18 cellular contexts compared by ENCODE assay signal in the genomic region with DNA sequence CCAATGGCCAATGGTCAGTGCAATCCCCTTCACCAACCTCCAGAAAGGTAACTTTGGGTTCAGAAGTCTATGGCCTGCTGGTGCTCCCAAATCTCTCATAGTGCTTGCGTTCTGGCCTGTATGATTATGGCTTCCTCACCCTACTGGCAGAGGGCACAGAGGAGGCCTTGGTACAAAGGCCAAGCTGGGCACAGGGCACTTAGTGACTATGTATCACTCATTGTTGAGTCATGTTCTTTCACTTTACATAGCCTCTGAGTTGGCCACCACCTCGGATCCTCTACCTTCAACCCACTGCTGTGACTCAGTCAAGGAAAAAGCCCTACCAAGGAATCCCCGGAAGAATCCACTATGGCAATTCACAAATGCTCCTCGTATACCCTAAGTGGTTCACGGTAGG.
DNase-seq lines count a peak whose midpoint lies in the region; ATAC-seq and TF ChIP-seq lines count a peak whose summit lies in the region.
"Had no signal": no experiment of that assay in that cellular context is flagged by ENCODE, and none has a peak within 500 bp of the region (broad histone marks: within the 10 kb centered on the region; RNA-seq: fewer than 3 reads in every experiment).

No MANE protein-coding gene starts in this region.

- H3K27me3 Mint-ChIP-seq in effector memory CD8-positive, alpha-beta T cell, result peaks cover 17 to 43% of the 10 kb centered on the region in 2 donors

- no peaks in the 10 kb centered on the region for H3K79me2 ChIP-seq in HCT116 (ENCODE audit: insufficient read depth, low read length)

- H2BK5ac ChIP-seq in neuronal stem cell (ENCODE audit: low read length), result no peak overlapping the region

- no peak overlapping the region for H2BK15ac ChIP-seq in neuronal stem cell (ENCODE audit: low read length)

- H3K14ac ChIP-seq in neuronal stem cell (ENCODE audit: low read length), result no peak overlapping the region

- H3K18ac ChIP-seq in neuronal stem cell (ENCODE audit: low read length), result no peak overlapping the region

- CTCF ChIA-PET in HCT116 (lab: Charles Lee), result no interaction called here

- intact Hi-C loops in HCT116 (cut with micrococcal nuclease) (no loop called here), stomach (cut with DNase I; ENCODE audit: low total_unique reads) (no loop called here)

- peaks cover 3% of the 10 kb centered on the region for H3K36me3 Mint-ChIP-seq in effector memory CD8-positive, alpha-beta T cell (ENCODE audit: insufficient read depth)
- H3K36me3 Mint-ChIP-seq: activated naive CD8-positive, alpha-beta T cell treated with anti-CD3 and anti-CD28 coated beads for 36 hours; CD14-positive monocyte; natural killer cell treated with Interleukin-12 subunit alpha and Interleukin-12 subunit beta and Interleukin-15 and Interleukin-18, amount 100 ng/mL, for 72 hours had no signal

- H3K9me2 ChIP-seq in HCT116 (ENCODE audit: insufficient read depth), result no peaks in the 10 kb centered on the region

- no peaks in the 10 kb centered on the region for H3K4me1 Mint-ChIP-seq in effector memory CD8-positive, alpha-beta T cell (ENCODE audit: low read depth in 2 of 2)
- H3K4me1 Mint-ChIP-seq: activated naive CD8-positive, alpha-beta T cell treated with anti-CD3 and anti-CD28 coated beads for 36 hours; CD14-positive monocyte had no signal

- H3K4me1 ChIP-seq in HCT116 (ENCODE audit: control insufficient read depth in 1 of 2, insufficient read depth in 2 of 2, low read length in 2 of 2), result peaks cover 6 to 28% of the 10 kb centered on the region in 2 experiments; a peak in 3 of 4 replicates
- peaks cover 0 to 4% (median 0%) of the 10 kb centered on the region in 4 donors for H3K4me1 ChIP-seq in stomach
- peaks cover 2 to 19% of the 10 kb centered on the region in 2 donors for H3K4me1 ChIP-seq in neuronal stem cell (ENCODE audit: control insufficient read depth in 2 of 2, insufficient read depth in 1 of 2, low read depth in 1 of 2, low read length in 2 of 2)
- H3K4me1 ChIP-seq: gastrocnemius medialis had no signal

- H3K9me3 ChIP-seq in HCT116 (ENCODE audit: control insufficient read depth in 1 of 2, insufficient read depth in 1 of 2, low read depth in 1 of 2, low read length in 2 of 2) (no peaks in the 10 kb centered on the region), stomach (no peaks in the 10 kb centered on the region), neuronal stem cell (replicated peaks in 1 of 2; ENCODE audit: control insufficient read depth in 2 of 2, insufficient read depth in 1 of 2, low read depth in 1 of 2, low read length in 2 of 2) (no peaks in the 10 kb centered on the region)
- H3K9me3 ChIP-seq: gastrocnemius medialis, suprapubic skin had no signal

- no TSS peak for BruUV-seq in HCT116 (replicated peaks; lab: Mats Ljungman, UMichigan)

- 72 to 89% (median 80%) methylated on average over 5 of the region's 5 CpGs for WGBS in stomach, 5 donors
- no CpG with 5 or more reads among the region's 5 CpGs for WGBS in neuronal stem cell (ENCODE audit: extremely low coverage in 2 of 2, insufficient read length in 2 of 2, insufficient replicate concordance in 1 of 2), 2 donors

- no peak overlapping the region for H3K23ac ChIP-seq in neuronal stem cell (ENCODE audit: low read depth, low read length, poor library complexity)

- RAD21 ChIA-PET in HCT116 (lab: Charles Lee; ENCODE audit: low non-redundant PET in 1 of 2, low total read pairs in 2 of 2, uncharacterized antibody in 2 of 2, unreplicated experiment in 2 of 2), result no interaction called here

- TF ChIP-seq RAD21 in HCT116 (IDR thresholded peaks at IDR 0.05; ENCODE audit: low read depth), result 0 out of 2 replicates have a peak, but pooled peaks have one; percentile 3

- H3K9me3 Mint-ChIP-seq in effector memory CD8-positive, alpha-beta T cell, result no peaks in the 10 kb centered on the region
- H3K9me3 Mint-ChIP-seq: activated naive CD8-positive, alpha-beta T cell treated with anti-CD3 and anti-CD28 coated beads for 36 hours; natural killer cell treated with Interleukin-12 subunit alpha and Interleukin-12 subunit beta and Interleukin-15 and Interleukin-18, amount 100 ng/mL, for 72 hours; T-helper 2 cell treated with Interferon-gamma antibody and Interleukin-4, amounts not matched to agents 5 μg/mL and 100 μg/mL, for 36 hours had no signal

- no peak for TF ChIP-seq POLR2A in HCT116 (IDR thresholded peaks at IDR 0.05; ENCODE audit: borderline replicate concordance, extremely low read depth, insufficient read depth, insufficient read length)
- no peak for TF ChIP-seq POLR2A in stomach (IDR thresholded peaks at IDR 0.05)

- no peak overlapping the region for H3K4me3 Mint-ChIP-seq in effector memory CD8-positive, alpha-beta T cell
- H3K4me3 Mint-ChIP-seq: activated naive CD8-positive, alpha-beta T cell treated with anti-CD3 and anti-CD28 coated beads for 36 hours; CD14-positive monocyte; natural killer cell treated with Interleukin-12 subunit alpha and Interleukin-12 subunit beta and Interleukin-15 and Interleukin-18, amount 100 ng/mL, for 72 hours; T-helper 2 cell treated with Interferon-gamma antibody and Interleukin-4, amounts not matched to agents 5 μg/mL and 100 μg/mL, for 36 hours had no signal

- TF ChIP-seq CTCF in HCT116 (IDR thresholded peaks at IDR 0.05 in 2 of 3, conservative IDR thresholded peaks at IDR 0.05 in 1 of 3; ENCODE audit: borderline replicate concordance in 1 of 3, insufficient read depth in 1 of 3, low read depth in 2 of 3, low read length in 2 of 3) (no peak), stomach (IDR thresholded peaks at IDR 0.05) (no peak)

- no peak overlapping the region for H3K4me3 ChIP-seq in HCT116 (replicated peaks in 1 of 2; ENCODE audit: low read depth in 1 of 2, low read length in 2 of 2)
- H3K4me3 ChIP-seq in stomach, result no peak overlapping the region
- H3K4me3 ChIP-seq in H7 (ENCODE audit: insufficient read depth, low read depth, low read length), result no peak overlapping the region
- no peak overlapping the region for H3K4me3 ChIP-seq in neuronal stem cell (ENCODE audit: low read length in 2 of 2)
- H3K4me3 ChIP-seq: gastrocnemius medialis, suprapubic skin had no signal

- TF ChIP-seq EP300 in stomach (IDR thresholded peaks at IDR 0.05), result no peak

- POLR2A ChIA-PET in HCT116 (lab: Charles Lee), result no interaction called here

- no peak overlapping the region for H2BK120ac ChIP-seq in neuronal stem cell (ENCODE audit: low read depth, low read length)

- no peak overlapping the region for H3K27ac Mint-ChIP-seq in effector memory CD8-positive, alpha-beta T cell
- H3K27ac Mint-ChIP-seq: activated naive CD8-positive, alpha-beta T cell treated with anti-CD3 and anti-CD28 coated beads for 36 hours; CD14-positive monocyte; natural killer cell treated with Interleukin-12 subunit alpha and Interleukin-12 subunit beta and Interleukin-15 and Interleukin-18, amount 100 ng/mL, for 72 hours; T-helper 2 cell treated with Interferon-gamma antibody and Interleukin-4, amounts not matched to agents 5 μg/mL and 100 μg/mL, for 36 hours had no signal

- peak; percentile 55 for DNase-seq in HCT116 (ENCODE audit: low read depth, low spot score)
- DNase-seq in RKO (ENCODE audit: low spot score), result peak; percentile 70
- peak; percentile 20 for DNase-seq in fibroblast of peridontal ligament (ENCODE audit: extremely low read depth)
- peak; percentile 50 for DNase-seq in stomach
- DNase-seq in H7, result no peak
- DNase-seq in effector memory CD8-positive, alpha-beta T cell, result no peak
- no peak for DNase-seq in neuronal stem cell (ENCODE audit: low spot score)
- DNase-seq: activated naive CD8-positive, alpha-beta T cell treated with anti-CD3 and anti-CD28 coated beads for 36 hours; central memory CD4-positive, alpha-beta T cell; effector CD8-positive, alpha-beta T cell; gastrocnemius medialis; GOT3; NCI-H2107; NCI-H69 had no signal

- H3K27me3 ChIP-seq in HCT116 (ENCODE audit: insufficient read depth, low read length), result no peaks in the 10 kb centered on the region
- H3K27me3 ChIP-seq in stomach, result no peaks in the 10 kb centered on the region
- H3K27me3 ChIP-seq in H7 (ENCODE audit: control insufficient read depth, insufficient read depth, low read length), result no peaks in the 10 kb centered on the region
- H3K27me3 ChIP-seq in neuronal stem cell (ENCODE audit: control insufficient read depth in 3 of 3, insufficient read depth in 3 of 3, low read depth in 1 of 3, low read length in 3 of 3), result no peaks in the 10 kb centered on the region
- H3K27me3 ChIP-seq: suprapubic skin had no signal

- H3K36me3 ChIP-seq in HCT116 (ENCODE audit: control insufficient read depth in 1 of 2, insufficient read depth in 2 of 2, low read length in 2 of 2) (no peaks in the 10 kb centered on the region), stomach (no peaks in the 10 kb centered on the region), H7 (replicated peaks; ENCODE audit: control insufficient read depth, insufficient read depth, low read length) (no peaks in the 10 kb centered on the region), neuronal stem cell (replicated peaks in 1 of 2; ENCODE audit: control insufficient read depth in 2 of 2, insufficient read depth in 2 of 2, low read length in 2 of 2) (no peaks in the 10 kb centered on the region)
- H3K36me3 ChIP-seq: gastrocnemius medialis, suprapubic skin had no signal

- no peak overlapping the region for H3K4ac ChIP-seq in neuronal stem cell (ENCODE audit: low read length)

- H3K9ac ChIP-seq in HCT116 (ENCODE audit: low read length) (no peak overlapping the region), neuronal stem cell (ENCODE audit: low read depth, low read length, poor library complexity) (no peak overlapping the region)

- no peaks in the 10 kb centered on the region for H4K20me1 ChIP-seq in HCT116 (ENCODE audit: insufficient read depth)

- H3K4me2 ChIP-seq in HCT116 (ENCODE audit: low read length) (peak overlapping the region; percentile 57), neuronal stem cell (ENCODE audit: insufficient read depth, low read length, poor library complexity, severe bottlenecking) (no peak overlapping the region)

- H2AFZ ChIP-seq in HCT116 (ENCODE audit: low read depth, low read length, poor library complexity, severe bottlenecking), result no peak overlapping the region
- no peak overlapping the region for H2AFZ ChIP-seq in neuronal stem cell (ENCODE audit: low read length)

- no peaks in the 10 kb centered on the region for H3K79me1 ChIP-seq in neuronal stem cell (ENCODE audit: low read depth, low read length)

- no peak overlapping the region for H2BK12ac ChIP-seq in neuronal stem cell (ENCODE audit: low read length)

- H3K27ac ChIP-seq in HCT116 (ENCODE audit: low read depth, low read length), result no peak overlapping the region
- H3K27ac ChIP-seq in stomach, result peak overlapping the region in 3 of 5 donors; percentile 10 to 56 (median 11)
- H3K27ac ChIP-seq in neuronal stem cell (replicated peaks; ENCODE audit: low read length), result no peak overlapping the region
- H3K27ac ChIP-seq: suprapubic skin had no signal

- H2AK5ac ChIP-seq in neuronal stem cell (ENCODE audit: low read depth, low read length), result no peak overlapping the region

- ATAC-seq in HCT116, result peak; percentile 77
- ATAC-seq in effector memory CD8-positive, alpha-beta T cell (replicated peaks), result no peak
- ATAC-seq: gastrocnemius medialis had no signal

- no peak overlapping the region for H4K91ac ChIP-seq in neuronal stem cell (ENCODE audit: low read depth, low read length, poor library complexity)

- no peak overlapping the region for H4K8ac ChIP-seq in neuronal stem cell (ENCODE audit: low read depth, low read length)

TF ChIP-seq in HCT116, 20 proteins besides CTCF, POLR2A, EP300 and RAD21 (continues in another document):
- TF ChIP-seq SP1 (IDR thresholded peaks at IDR 0.05; ENCODE audit: low read depth) (peak; percentile 66), POLR2AphosphoS5 (IDR thresholded peaks at IDR 0.05; ENCODE audit: low read depth, low read length) (no peak)

Comparison
In these comparisons a context has a peak if more than half of its experiments do, and no peak if none do; other contexts are left out.
1. DNase-seq: peak in HCT116 (single experiment), RKO (single experiment), fibroblast of peridontal ligament (single experiment) and stomach (single experiment); none in H7 (single experiment), effector memory CD8-positive, alpha-beta T cell (0 of 3) and neuronal stem cell (single experiment).
2. H3K27ac ChIP-seq: peak in stomach (3 of 5); none in HCT116 (single experiment) and neuronal stem cell (single experiment).